8 cellular contexts compared by ENCODE assay signal in the genomic region with DNA sequence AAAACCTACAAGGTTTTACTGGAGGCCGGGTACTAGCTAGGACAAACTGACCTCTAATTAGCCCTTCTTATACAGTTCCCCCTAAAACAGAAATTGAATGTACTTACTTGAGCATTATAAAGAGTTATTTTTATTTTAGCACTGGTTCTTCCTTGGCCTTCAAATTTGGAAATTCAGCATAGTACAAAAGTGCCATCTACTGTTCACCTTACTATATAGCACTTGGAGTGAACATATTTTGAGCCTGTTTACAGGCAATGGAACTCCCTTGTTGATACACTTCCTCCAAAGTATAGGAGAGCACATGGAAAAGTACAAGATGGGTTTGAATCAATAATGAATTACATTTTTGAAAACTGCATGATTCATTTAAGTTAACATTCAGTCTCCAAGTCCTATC. TPM values are rescaled to one million over a fixed set of nuclear protein-coding genes. Genes with fewer than 3 reads are reported as not detected.
DNase-seq lines count a peak whose midpoint lies in the region; ATAC-seq and TF ChIP-seq lines count a peak whose summit lies in the region.

No MANE protein-coding gene starts in this region.

- CTCF ChIA-PET in activated CD8-positive, alpha-beta T cell treated with anti-CD3 and anti-CD28 coated beads for 36 hours (lab: Charles Lee): interaction anchor here (0.7 to 2.5 kb wide), 17 partner anchors 10 to 1411 kb away, joined by 3 to 18 read pairs (median 4); no protein-coding TSS in a partner anchor
- CTCF ChIA-PET in activated CD8-positive, alpha-beta T cell treated with anti-CD3 and anti-CD28 coated beads, Interleukin-2, amount 10 ng/mL, durations not matched to agents 7 days and 5 days (lab: Charles Lee): interaction anchor here (0.8 to 10.7 kb wide), 7 partner anchors 55 to 511 kb away, joined by 3 to 180 read pairs (median 6); partner anchors contain the start of gene DUSP6

- TF ChIP-seq CTCF in activated CD8-positive, alpha-beta T cell treated with anti-CD3 and anti-CD28 coated beads for 36 hours (IDR thresholded peaks at IDR 0.05): peak; percentile 74
- peak; percentile 57 for TF ChIP-seq CTCF in mesothelial cell of epicardium (IDR thresholded peaks at IDR 0.05; ENCODE audit: unreplicated experiment)

- H3K36me3 Mint-ChIP-seq in activated CD8-positive, alpha-beta T cell treated with anti-CD3 and anti-CD28 coated beads for 36 hours (ENCODE audit: low read depth): no peaks in the 10 kb centered on the region
- peaks cover 14% of the 10 kb centered on the region for H3K36me3 Mint-ChIP-seq in activated CD8-positive, alpha-beta T cell treated with anti-CD3 and anti-CD28 coated beads, Interleukin-2, amount 10 ng/mL, durations not matched to agents 7 days and 5 days (ENCODE audit: low read depth)
- no peaks in the 10 kb centered on the region for H3K36me3 Mint-ChIP-seq in mesothelial cell of epicardium

- no peaks in the 10 kb centered on the region for H3K27me3 Mint-ChIP-seq in activated CD8-positive, alpha-beta T cell treated with anti-CD3 and anti-CD28 coated beads for 36 hours
- no peaks in the 10 kb centered on the region for H3K27me3 Mint-ChIP-seq in activated CD8-positive, alpha-beta T cell treated with anti-CD3 and anti-CD28 coated beads, Interleukin-2, amount 10 ng/mL, durations not matched to agents 7 days and 5 days (ENCODE audit: low read depth)
- no peaks in the 10 kb centered on the region for H3K27me3 Mint-ChIP-seq in mesothelial cell of epicardium (ENCODE audit: low read depth)

- no peaks in the 10 kb centered on the region for H3K9me3 Mint-ChIP-seq in activated CD8-positive, alpha-beta T cell treated with anti-CD3 and anti-CD28 coated beads for 36 hours
- H3K9me3 Mint-ChIP-seq in activated CD8-positive, alpha-beta T cell treated with anti-CD3 and anti-CD28 coated beads, Interleukin-2, amount 10 ng/mL, durations not matched to agents 7 days and 5 days (ENCODE audit: insufficient read depth): no peaks in the 10 kb centered on the region
- H3K9me3 Mint-ChIP-seq in mesothelial cell of epicardium: no peaks in the 10 kb centered on the region

- peak overlapping the region; percentile 7 for H3K27ac Mint-ChIP-seq in activated CD8-positive, alpha-beta T cell treated with anti-CD3 and anti-CD28 coated beads for 36 hours
- H3K27ac Mint-ChIP-seq in activated CD8-positive, alpha-beta T cell treated with anti-CD3 and anti-CD28 coated beads, Interleukin-2, amount 10 ng/mL, durations not matched to agents 7 days and 5 days: no peak overlapping the region
- no peak overlapping the region for H3K27ac Mint-ChIP-seq in mesothelial cell of epicardium

- POLR2A ChIA-PET in activated CD8-positive, alpha-beta T cell treated with anti-CD3 and anti-CD28 coated beads for 36 hours (lab: Charles Lee): no interaction called here
- POLR2A ChIA-PET in activated CD8-positive, alpha-beta T cell treated with anti-CD3 and anti-CD28 coated beads, Interleukin-2, amount 10 ng/mL, durations not matched to agents 7 days and 5 days (lab: Charles Lee): no interaction called here

- no peak overlapping the region for H3K4me3 Mint-ChIP-seq in activated CD8-positive, alpha-beta T cell treated with anti-CD3 and anti-CD28 coated beads for 36 hours
- no peak overlapping the region for H3K4me3 Mint-ChIP-seq in activated CD8-positive, alpha-beta T cell treated with anti-CD3 and anti-CD28 coated beads, Interleukin-2, amount 10 ng/mL, durations not matched to agents 7 days and 5 days
- no peak overlapping the region for H3K4me3 Mint-ChIP-seq in mesothelial cell of epicardium

- no peak for DNase-seq in activated CD8-positive, alpha-beta T cell treated with anti-CD3 and anti-CD28 coated beads for 36 hours
- no peak for DNase-seq in activated CD8-positive, alpha-beta T cell treated with anti-CD3 and anti-CD28 coated beads, Interleukin-2, amount 10 ng/mL, durations not matched to agents 7 days and 5 days
- peak; percentile 19 to 52 for DNase-seq in NCI-H526 (lab: John Stamatoyannopoulos, UW)
- peak; percentile 40 for DNase-seq in central memory CD4-positive, alpha-beta T cell
- DNase-seq in mesothelial cell of epicardium (ENCODE audit: low spot score in 2 of 2, unreplicated experiment in 2 of 2): no peak
- no peak for DNase-seq in activated effector memory CD4-positive, alpha-beta T cell treated with Interleukin-2 at 50 U/mL for 16 hours

- intact Hi-C loops in activated CD8-positive, alpha-beta T cell treated with anti-CD3 and anti-CD28 coated beads for 36 hours (cut with micrococcal nuclease): loop anchor here (2.0 to 5.0 kb wide), 3 partner anchors 177 to 511 kb away; partner anchors contain the start of gene DUSP6

- peaks cover 26% of the 10 kb centered on the region for H3K4me1 Mint-ChIP-seq in activated CD8-positive, alpha-beta T cell treated with anti-CD3 and anti-CD28 coated beads for 36 hours (ENCODE audit: low read depth)
- H3K4me1 Mint-ChIP-seq in activated CD8-positive, alpha-beta T cell treated with anti-CD3 and anti-CD28 coated beads, Interleukin-2, amount 10 ng/mL, durations not matched to agents 7 days and 5 days (ENCODE audit: low read depth): peaks cover 40% of the 10 kb centered on the region
- peaks cover 4% of the 10 kb centered on the region for H3K4me1 Mint-ChIP-seq in mesothelial cell of epicardium

- peak; percentile 25 for ATAC-seq in activated CD8-positive, alpha-beta T cell treated with anti-CD3 and anti-CD28 coated beads for 36 hours
- no peak for ATAC-seq in activated CD8-positive, alpha-beta T cell treated with anti-CD3 and anti-CD28 coated beads, Interleukin-2, amount 10 ng/mL, durations not matched to agents 7 days and 5 days
- ATAC-seq in HG02885 (IDR thresholded peaks at IDR 0.05; ENCODE audit: poor library complexity, unreplicated experiment) (peak; percentile 24), HG02759 (IDR thresholded peaks at IDR 0.05; ENCODE audit: unreplicated experiment) (no peak)

RNA-seq across cellular contexts. Expression of gene POC1B, which starts 3.9 kb away (rescaled TPM):
- 10 to 100 TPM; 31.9 to 34.8 TPM for total RNA-seq in activated CD8-positive, alpha-beta T cell treated with anti-CD3 and anti-CD28 coated beads for 36 hours
- 10 to 100 TPM; 47.7 to 49.4 TPM for total RNA-seq in activated CD8-positive, alpha-beta T cell treated with anti-CD3 and anti-CD28 coated beads, Interleukin-2, amount 10 ng/mL, durations not matched to agents 7 days and 5 days
- total RNA-seq in mesothelial cell of epicardium: 11.9 to 12.5 TPM (median 12.1 TPM) in 3 replicates

RNA-seq across cellular contexts. Expression of gene GALNT4, which starts 5.1 kb away (rescaled TPM):
- total RNA-seq in activated CD8-positive, alpha-beta T cell treated with anti-CD3 and anti-CD28 coated beads for 36 hours: 1 to 10 TPM; 5.9 to 6.4 TPM
- total RNA-seq in activated CD8-positive, alpha-beta T cell treated with anti-CD3 and anti-CD28 coated beads, Interleukin-2, amount 10 ng/mL, durations not matched to agents 7 days and 5 days: 10 to 100 TPM; 15.4 to 16.6 TPM
- total RNA-seq in mesothelial cell of epicardium: 6.4 to 7.2 TPM (median 6.4 TPM) in 3 replicates

Comparison
In these comparisons a context has a peak if more than half of its experiments do, and no peak if none do; other contexts are left out.
1. ATAC-seq: peak in activated CD8-positive, alpha-beta T cell treated with anti-CD3 and anti-CD28 coated beads for 36 hours (single experiment) and HG02885 (single experiment); none in activated CD8-positive, alpha-beta T cell treated with anti-CD3 and anti-CD28 coated beads, Interleukin-2, amount 10 ng/mL, durations not matched to agents 7 days and 5 days (single experiment) and HG02759 (single experiment).
2. DNase-seq: peak in NCI-H526 (2 of 2) and central memory CD4-positive, alpha-beta T cell (single experiment); none in activated CD8-positive, alpha-beta T cell treated with anti-CD3 and anti-CD28 coated beads for 36 hours (single experiment), activated CD8-positive, alpha-beta T cell treated with anti-CD3 and anti-CD28 coated beads, Interleukin-2, amount 10 ng/mL, durations not matched to agents 7 days and 5 days (single experiment), mesothelial cell of epicardium (0 of 2) and activated effector memory CD4-positive, alpha-beta T cell treated with Interleukin-2 at 50 U/mL for 16 hours (single experiment).